10 cellular contexts compared by ENCODE assay signal in the genomic region with DNA sequence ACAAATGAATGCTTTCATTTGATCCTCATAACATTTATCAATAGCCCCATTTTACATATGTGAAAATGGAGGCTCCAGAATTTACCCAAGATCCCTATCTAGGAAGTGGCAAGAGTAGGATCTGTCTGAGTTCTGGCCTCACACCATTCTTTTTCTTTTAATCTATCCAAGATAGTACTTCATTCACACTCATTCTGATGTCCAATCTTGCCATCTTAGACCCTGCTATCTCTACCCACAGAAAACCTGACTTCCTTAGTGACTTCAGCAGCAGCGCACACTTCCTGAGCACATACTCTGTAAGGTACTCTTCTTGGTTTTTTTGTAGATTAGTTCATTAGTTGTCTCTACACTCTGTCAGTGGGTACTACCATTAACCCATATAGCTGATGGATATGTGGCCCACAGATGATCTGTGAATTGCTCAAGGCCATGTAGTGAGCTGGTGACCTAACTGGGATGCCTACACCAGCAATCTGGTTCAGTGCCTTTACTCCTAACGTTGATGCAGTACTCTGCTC. TPM values are rescaled to one million over a fixed set of nuclear protein-coding genes. Genes with fewer than 3 reads are reported as not detected.
DNase-seq lines count a peak whose midpoint lies in the region; ATAC-seq and TF ChIP-seq lines count a peak whose summit lies in the region.
"Had no signal": no experiment of that assay in that cellular context is flagged by ENCODE, and none has a peak within 500 bp of the region (broad histone marks: within the 10 kb centered on the region; RNA-seq: fewer than 3 reads in every experiment).

No MANE protein-coding gene starts in this region.

- H3K79me2 ChIP-seq in neural progenitor cell (ENCODE audit: low read depth): peaks cover 22% of the 10 kb centered on the region

- H3K9me3 ChIP-seq in adrenal gland (replicated peaks in 1 of 3): no peaks in the 10 kb centered on the region
- H3K9me3 ChIP-seq in neural progenitor cell (ENCODE audit: low read depth): no peaks in the 10 kb centered on the region

- TF ChIP-seq POLR2A in adrenal gland (IDR thresholded peaks at IDR 0.05): no peak

- no peak for ATAC-seq in stimulated activated naive CD8-positive, alpha-beta T cell treated with anti-CD3 and anti-CD28 coated beads, Interleukin-15, Interleukin-2, amounts not matched to agents 100 U/mL and 50 U/mL, for 24 hours
- no peak for ATAC-seq in naive B cell (ENCODE audit: low read depth in 2 of 2)
- no peak for ATAC-seq in GM19463 (IDR thresholded peaks at IDR 0.05; ENCODE audit: unreplicated experiment)

- TF ChIP-seq CTCF in adrenal gland (IDR thresholded peaks at IDR 0.05) (no peak), neural progenitor cell (IDR thresholded peaks at IDR 0.05) (no peak)

- whole genome bisulfite sequencing in adrenal gland, 4 donors: 51 to 72% (median 53%) methylated on average over 2 of the region's 2 CpGs

- H4K20me1 ChIP-seq in neural progenitor cell (ENCODE audit: low read depth): peaks cover 13% of the 10 kb centered on the region

- H3K27ac ChIP-seq in adrenal gland (peak overlapping the region in 4 of 5 donors; percentile 72 to 94 (median 86)), neural progenitor cell (no peak overlapping the region)

- DNase-seq in stimulated activated naive CD8-positive, alpha-beta T cell treated with anti-CD3 and anti-CD28 coated beads, Interleukin-15, Interleukin-2, amounts not matched to agents 100 U/mL and 50 U/mL, for 24 hours: no peak
- DNase-seq in adrenal gland: no peak
- no peak for DNase-seq in naive B cell
- no peak for DNase-seq in activated effector memory CD4-positive, alpha-beta T cell treated with Interleukin-2 at 50 U/mL for 16 hours
- DNase-seq in D341Med (ENCODE audit: low spot score): no peak
- DNase-seq in neural progenitor cell (ENCODE audit: low spot score): no peak
- DNase-seq: COR-L47, cortex of kidney had no signal

- H3K4me1 Mint-ChIP-seq in stimulated activated naive CD8-positive, alpha-beta T cell treated with anti-CD3 and anti-CD28 coated beads, Interleukin-15, Interleukin-2, amounts not matched to agents 100 ng/mL and 50 ng/mL, for 24 hours (ENCODE audit: low read depth): peaks cover 92% of the 10 kb centered on the region
- H3K4me1 Mint-ChIP-seq in naive B cell (peaks cover 47 to 51% (median 47%) of the 10 kb centered on the region in 3 donors), neural progenitor cell (peaks cover 14% of the 10 kb centered on the region)

- H2AFZ ChIP-seq in neural progenitor cell (replicated peaks): no peak overlapping the region

- H3K27me3 Mint-ChIP-seq in stimulated activated naive CD8-positive, alpha-beta T cell treated with anti-CD3 and anti-CD28 coated beads, Interleukin-15, Interleukin-2, amounts not matched to agents 100 ng/mL and 50 ng/mL, for 24 hours: no peaks in the 10 kb centered on the region
- no peaks in the 10 kb centered on the region for H3K27me3 Mint-ChIP-seq in naive B cell
- H3K27me3 Mint-ChIP-seq in neural progenitor cell (ENCODE audit: insufficient read depth, low read depth): peaks cover 10% of the 10 kb centered on the region

- H3K4me2 ChIP-seq in neural progenitor cell: no peak overlapping the region

- H3K36me3 Mint-ChIP-seq in stimulated activated naive CD8-positive, alpha-beta T cell treated with anti-CD3 and anti-CD28 coated beads, Interleukin-15, Interleukin-2, amounts not matched to agents 100 ng/mL and 50 ng/mL, for 24 hours (ENCODE audit: low read depth): peaks cover 86% of the 10 kb centered on the region
- no peaks in the 10 kb centered on the region for H3K36me3 Mint-ChIP-seq in naive B cell
- peaks cover 11% of the 10 kb centered on the region for H3K36me3 Mint-ChIP-seq in neural progenitor cell

- no peaks in the 10 kb centered on the region for H3K36me3 ChIP-seq in adrenal gland (replicated peaks in 1 of 2)
- no peaks in the 10 kb centered on the region for H3K36me3 ChIP-seq in neural progenitor cell

- intact Hi-C loops in adrenal gland (cut with DNase I): no loop called here

- no peaks in the 10 kb centered on the region for H3F3A ChIP-seq in neural progenitor cell (ENCODE audit: low read depth)

- H3K9me3 Mint-ChIP-seq in stimulated activated naive CD8-positive, alpha-beta T cell treated with anti-CD3 and anti-CD28 coated beads, Interleukin-15, Interleukin-2, amounts not matched to agents 100 ng/mL and 50 ng/mL, for 24 hours: no peaks in the 10 kb centered on the region
- H3K9me3 Mint-ChIP-seq in naive B cell (no peaks in the 10 kb centered on the region), neural progenitor cell (no peaks in the 10 kb centered on the region)

- peak overlapping the region; percentile 96 for H3K27ac Mint-ChIP-seq in stimulated activated naive CD8-positive, alpha-beta T cell treated with anti-CD3 and anti-CD28 coated beads, Interleukin-15, Interleukin-2, amounts not matched to agents 100 ng/mL and 50 ng/mL, for 24 hours
- H3K27ac Mint-ChIP-seq in naive B cell (peak overlapping the region; percentile 96 to 99 (median 99)), neural progenitor cell (no peak overlapping the region)

- H3K4me1 ChIP-seq in adrenal gland (replicated peaks in 1 of 2) (peaks cover 57 to 87% of the 10 kb centered on the region in 2 donors), neural progenitor cell (peaks cover 10% of the 10 kb centered on the region)

- no peak overlapping the region for H3K4me3 ChIP-seq in adrenal gland
- no peak overlapping the region for H3K4me3 ChIP-seq in neural progenitor cell

- no peak overlapping the region for H3K9ac ChIP-seq in neural progenitor cell

- peak overlapping the region; percentile 27 for H3K4me3 Mint-ChIP-seq in stimulated activated naive CD8-positive, alpha-beta T cell treated with anti-CD3 and anti-CD28 coated beads, Interleukin-15, Interleukin-2, amounts not matched to agents 100 ng/mL and 50 ng/mL, for 24 hours
- H3K4me3 Mint-ChIP-seq in naive B cell (peak overlapping the region in 7 of 8 donors; percentile 93 to 99 (median 97)), neural progenitor cell (no peak overlapping the region)

- H3K27me3 ChIP-seq in adrenal gland: no peaks in the 10 kb centered on the region
- no peaks in the 10 kb centered on the region for H3K27me3 ChIP-seq in neural progenitor cell

RNA-seq across cellular contexts. Expression of a gene that starts 36.3 kb away (rescaled TPM):
- total RNA-seq in adrenal gland (not detected), neural progenitor cell (ENCODE audit: low replicate concordance) (not detected in 2 replicates)
- polyA plus RNA-seq in adrenal gland (10 to 100 TPM in 1 of 3 donors, 1 to 10 TPM in 1, under 1 TPM in 1; 0.26 to 12.9 (median 2.8) TPM), naive B cell (ENCODE audit: low read depth in 6 of 6) (1 to 10 TPM in 3 of 6 donors, under 1 TPM in 1, not detected in 2; 0.64 to 2.8 (median 1.4) TPM)

RNA-seq across cellular contexts. Expression of a gene that starts 48.7 kb away (rescaled TPM):
- total RNA-seq in adrenal gland: 100 to 1,000 TPM in 2 of 8 donors, 10 to 100 TPM in 6; 53.8 to 143 (median 84.6) TPM
- polyA plus RNA-seq in adrenal gland: 10 to 100 TPM; 40.2 to 67.9 (median 40.8) TPM
- polyA plus RNA-seq in naive B cell (ENCODE audit: low read depth in 6 of 6): 10 to 100 TPM in 1 of 6 donors, 1 to 10 TPM in 5; 6.2 to 13.0 (median 8.9) TPM
- total RNA-seq in neural progenitor cell (ENCODE audit: low replicate concordance): 60.0 and 74.6 TPM in 2 replicates
